In genomic region chr17:78390241-78391050, GRCh38 we compare ENCODE assay signal across 1 cellular context.
TF ChIP-seq lines count a peak whose summit lies in the region.

No MANE protein-coding gene starts in this region.

TF ChIP-seq in GM12878, 131 proteins besides CTCF, POLR2A, EP300 and RAD21:
- TF ChIP-seq, protein P1, sequence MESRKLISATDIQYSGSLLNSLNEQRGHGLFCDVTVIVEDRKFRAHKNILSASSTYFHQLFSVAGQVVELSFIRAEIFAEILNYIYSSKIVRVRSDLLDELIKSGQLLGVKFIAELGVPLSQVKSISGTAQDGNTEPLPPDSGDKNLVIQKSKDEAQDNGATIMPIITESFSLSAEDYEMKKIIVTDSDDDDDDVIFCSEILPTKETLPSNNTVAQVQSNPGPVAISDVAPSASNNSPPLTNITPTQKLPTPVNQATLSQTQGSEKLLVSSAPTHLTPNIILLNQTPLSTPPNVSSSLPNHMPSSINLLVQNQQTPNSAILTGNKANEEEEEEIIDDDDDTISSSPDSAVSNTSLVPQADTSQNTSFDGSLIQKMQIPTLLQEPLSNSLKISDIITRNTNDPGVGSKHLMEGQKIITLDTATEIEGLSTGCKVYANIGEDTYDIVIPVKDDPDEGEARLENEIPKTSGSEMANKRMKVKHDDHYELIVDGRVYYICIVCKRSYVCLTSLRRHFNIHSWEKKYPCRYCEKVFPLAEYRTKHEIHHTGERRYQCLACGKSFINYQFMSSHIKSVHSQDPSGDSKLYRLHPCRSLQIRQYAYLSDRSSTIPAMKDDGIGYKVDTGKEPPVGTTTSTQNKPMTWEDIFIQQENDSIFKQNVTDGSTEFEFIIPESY (IDR thresholded peaks at IDR 0.05) = no peak
- TF ChIP-seq JUND (IDR thresholded peaks at IDR 0.05; ENCODE audit: low read depth, low read length) = no peak
- no peak for TF ChIP-seq BACH1 (IDR thresholded peaks at IDR 0.05; ENCODE audit: borderline replicate concordance)
- no peak for TF ChIP-seq NR2F1 (conservative IDR thresholded peaks at IDR 0.05)
- no peak for TF ChIP-seq BMI1 (IDR thresholded peaks at IDR 0.05; ENCODE audit: borderline replicate concordance)
- TF ChIP-seq, protein P2, sequence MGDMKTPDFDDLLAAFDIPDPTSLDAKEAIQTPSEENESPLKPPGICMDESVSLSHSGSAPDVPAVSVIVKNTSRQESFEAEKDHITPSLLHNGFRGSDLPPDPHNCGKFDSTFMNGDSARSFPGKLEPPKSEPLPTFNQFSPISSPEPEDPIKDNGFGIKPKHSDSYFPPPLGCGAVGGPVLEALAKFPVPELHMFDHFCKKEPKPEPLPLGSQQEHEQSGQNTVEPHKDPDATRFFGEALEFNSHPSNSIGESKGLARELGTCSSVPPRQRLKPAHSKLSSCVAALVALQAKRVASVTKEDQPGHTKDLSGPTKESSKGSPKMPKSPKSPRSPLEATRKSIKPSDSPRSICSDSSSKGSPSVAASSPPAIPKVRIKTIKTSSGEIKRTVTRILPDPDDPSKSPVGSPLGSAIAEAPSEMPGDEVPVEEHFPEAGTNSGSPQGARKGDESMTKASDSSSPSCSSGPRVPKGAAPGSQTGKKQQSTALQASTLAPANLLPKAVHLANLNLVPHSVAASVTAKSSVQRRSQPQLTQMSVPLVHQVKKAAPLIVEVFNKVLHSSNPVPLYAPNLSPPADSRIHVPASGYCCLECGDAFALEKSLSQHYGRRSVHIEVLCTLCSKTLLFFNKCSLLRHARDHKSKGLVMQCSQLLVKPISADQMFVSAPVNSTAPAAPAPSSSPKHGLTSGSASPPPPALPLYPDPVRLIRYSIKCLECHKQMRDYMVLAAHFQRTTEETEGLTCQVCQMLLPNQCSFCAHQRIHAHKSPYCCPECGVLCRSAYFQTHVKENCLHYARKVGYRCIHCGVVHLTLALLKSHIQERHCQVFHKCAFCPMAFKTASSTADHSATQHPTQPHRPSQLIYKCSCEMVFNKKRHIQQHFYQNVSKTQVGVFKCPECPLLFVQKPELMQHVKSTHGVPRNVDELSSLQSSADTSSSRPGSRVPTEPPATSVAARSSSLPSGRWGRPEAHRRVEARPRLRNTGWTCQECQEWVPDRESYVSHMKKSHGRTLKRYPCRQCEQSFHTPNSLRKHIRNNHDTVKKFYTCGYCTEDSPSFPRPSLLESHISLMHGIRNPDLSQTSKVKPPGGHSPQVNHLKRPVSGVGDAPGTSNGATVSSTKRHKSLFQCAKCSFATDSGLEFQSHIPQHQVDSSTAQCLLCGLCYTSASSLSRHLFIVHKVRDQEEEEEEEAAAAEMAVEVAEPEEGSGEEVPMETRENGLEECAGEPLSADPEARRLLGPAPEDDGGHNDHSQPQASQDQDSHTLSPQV (IDR thresholded peaks at IDR 0.05) = no peak
- TF ChIP-seq KDM1A (IDR thresholded peaks at IDR 0.05; ENCODE audit: borderline replicate concordance) = no peak
- TF ChIP-seq JUNB (IDR thresholded peaks at IDR 0.05) = no peak
- TF ChIP-seq TCF3 (IDR thresholded peaks at IDR 0.05; ENCODE audit: borderline replicate concordance, insufficient read depth, low read depth, low read length) = no peak
- no peak for TF ChIP-seq SIX5 (IDR thresholded peaks at IDR 0.05; ENCODE audit: low read depth, low read length, severe bottlenecking)
- no peak for TF ChIP-seq RCOR1 (conservative IDR thresholded peaks at IDR 0.05; ENCODE audit: low read depth, low read length)
- TF ChIP-seq MEF2A (IDR thresholded peaks at IDR 0.05; ENCODE audit: insufficient read depth, low read depth, low read length) = no peak
- no peak for TF ChIP-seq FOXK2 (IDR thresholded peaks at IDR 0.05)
- no peak for TF ChIP-seq POLR2AphosphoS2 (IDR thresholded peaks at IDR 0.05; ENCODE audit: low read depth, low read length)
- TF ChIP-seq HCFC1 (IDR thresholded peaks at IDR 0.05; ENCODE audit: low read length) = no peak
- TF ChIP-seq PAX5 (IDR thresholded peaks at IDR 0.05; ENCODE audit: borderline replicate concordance, low read depth, low read length) = no peak
- TF ChIP-seq FOXM1 (IDR thresholded peaks at IDR 0.05; ENCODE audit: low read depth, low read length) = no peak
- no peak for TF ChIP-seq TAF1 (IDR thresholded peaks at IDR 0.05; ENCODE audit: borderline replicate concordance, low read depth, low read length)
- TF ChIP-seq IRF4 (IDR thresholded peaks at IDR 0.05; ENCODE audit: low read depth, low read length) = no peak
- no peak for TF ChIP-seq NBN (IDR thresholded peaks at IDR 0.05)
